ENCODE assay signal across 26 cellular contexts in genomic region chr20:10790013-10790412, GRCh38.
A peak's percentile ranks its signal among the peaks of the same experiment; 100 is the strongest.
DNase-seq lines count a peak whose midpoint lies in the region; ATAC-seq and TF ChIP-seq lines count a peak whose summit lies in the region.
"Had no signal": no experiment of that assay in that cellular context is flagged by ENCODE, and none has a peak within 500 bp of the region (broad histone marks: within the 10 kb centered on the region; RNA-seq: fewer than 3 reads in every experiment).

No MANE protein-coding gene starts in this region.

- peak overlapping the region in 1 of 2 experiments; percentile 53 for H3K23ac ChIP-seq in mesenchymal stem cell (ENCODE audit: low read length in 2 of 2)

- no peak for TF ChIP-seq CTCF in MCF 10A (IDR thresholded peaks at IDR 0.05; ENCODE audit: unreplicated experiment)
- TF ChIP-seq CTCF in breast epithelium (IDR thresholded peaks at IDR 0.05), result no peak

- H2BK15ac ChIP-seq in mesenchymal stem cell (ENCODE audit: low read depth, poor library complexity, severe bottlenecking), result no peak overlapping the region

- H3K9me3 Mint-ChIP-seq in MCF 10A (ENCODE audit: unreplicated experiment), result no peaks in the 10 kb centered on the region
- peaks cover 9% of the 10 kb centered on the region for H3K9me3 Mint-ChIP-seq in stimulated activated memory B cell treated with anti-CD40 and anti-IgM and Interleukin-4, amounts not matched to agents 10 μg/mL and 1 μg/mL and 100 μg/mL, for 72 hours
- H3K9me3 Mint-ChIP-seq: activated CD4-positive, alpha-beta T cell treated with anti-CD3 and anti-CD28 coated beads, Interleukin-2, amount 10 ng/mL, durations not matched to agents 24 days and 14 days; H9 had no signal

- TF ChIP-seq POLR2A in breast epithelium (IDR thresholded peaks at IDR 0.05), result no peak

- H3K36me3 ChIP-seq in breast epithelium (no peaks in the 10 kb centered on the region), mesenchymal stem cell (ENCODE audit: control insufficient read depth in 1 of 2, insufficient read depth in 2 of 2, low read depth in 1 of 2, low read length in 2 of 2) (no peaks in the 10 kb centered on the region)
- H3K36me3 ChIP-seq: esophagus squamous epithelium, MG63 had no signal

- no peak overlapping the region for H4K91ac ChIP-seq in mesenchymal stem cell (ENCODE audit: low read length)

- no peak overlapping the region for H2BK12ac ChIP-seq in mesenchymal stem cell (ENCODE audit: low read length in 2 of 2)

- H3K79me1 ChIP-seq in mesenchymal stem cell (replicated peaks; ENCODE audit: low read length, poor library complexity, severe bottlenecking), result no peaks in the 10 kb centered on the region

- H3K4me1 ChIP-seq in breast epithelium (no peaks in the 10 kb centered on the region), mesenchymal stem cell (ENCODE audit: control insufficient read depth, insufficient read depth, low read depth, low read length) (peaks cover 2% of the 10 kb centered on the region)

- H3K36me3 Mint-ChIP-seq in MCF 10A (ENCODE audit: insufficient read depth, unreplicated experiment), result no peaks in the 10 kb centered on the region
- no peaks in the 10 kb centered on the region for H3K36me3 Mint-ChIP-seq in stimulated activated memory B cell treated with anti-CD40 and anti-IgM and Interleukin-4, amounts not matched to agents 10 μg/mL and 1 μg/mL and 100 μg/mL, for 72 hours

- no peak overlapping the region for H3K27ac ChIP-seq in breast epithelium
- no peak overlapping the region for H3K27ac ChIP-seq in mesenchymal stem cell (ENCODE audit: low read length, poor library complexity, severe bottlenecking)
- H3K27ac ChIP-seq: C4-2B had no signal

- no peak overlapping the region for H2AFZ ChIP-seq in mesenchymal stem cell (ENCODE audit: low read depth, low read length)

- no peak overlapping the region for H3K4ac ChIP-seq in mesenchymal stem cell (ENCODE audit: low read depth in 1 of 2, low read length in 2 of 2)

- no peak overlapping the region for H3K27ac Mint-ChIP-seq in MCF 10A (ENCODE audit: low read depth, unreplicated experiment)
- H3K27ac Mint-ChIP-seq in stimulated activated memory B cell treated with anti-CD40 and anti-IgM and Interleukin-4, amounts not matched to agents 10 μg/mL and 1 μg/mL and 100 μg/mL, for 72 hours, result no peak overlapping the region
- H3K27ac Mint-ChIP-seq: activated CD4-positive, alpha-beta T cell treated with anti-CD3 and anti-CD28 coated beads, Interleukin-2, amount 10 ng/mL, durations not matched to agents 24 days and 14 days had no signal

- no peak overlapping the region for H4K8ac ChIP-seq in mesenchymal stem cell (ENCODE audit: low read length)

- H3K27me3 ChIP-seq in breast epithelium (no peaks in the 10 kb centered on the region), mesenchymal stem cell (ENCODE audit: control insufficient read depth in 1 of 2, insufficient read depth in 1 of 2, low read length in 2 of 2) (peaks cover 0 to 3% of the 10 kb centered on the region in 2 experiments)
- H3K27me3 ChIP-seq: esophagus squamous epithelium had no signal

- H3K4me3 Mint-ChIP-seq in MCF 10A (ENCODE audit: unreplicated experiment), result no peak overlapping the region
- no peak overlapping the region for H3K4me3 Mint-ChIP-seq in stimulated activated memory B cell treated with anti-CD40 and anti-IgM and Interleukin-4, amounts not matched to agents 10 μg/mL and 1 μg/mL and 100 μg/mL, for 72 hours
- H3K4me3 Mint-ChIP-seq: activated CD4-positive, alpha-beta T cell treated with anti-CD3 and anti-CD28 coated beads, Interleukin-2, amount 10 ng/mL, durations not matched to agents 24 days and 14 days; H9 had no signal

- DNase-seq in MCF 10A (ENCODE audit: unreplicated experiment), result peak; percentile 59
- no peak for DNase-seq in breast epithelium (ENCODE audit: low spot score in 2 of 2)
- peak; percentile 3 to 11 for DNase-seq in NOMO-1 (lab: John Stamatoyannopoulos, UW; ENCODE audit: unreplicated experiment in 2 of 2)
- no peak for DNase-seq in mesenchymal stem cell
- DNase-seq in middle frontal gyrus (ENCODE audit: extremely low spot score, low spot score), result no peak
- no peak for DNase-seq in activated gamma-delta T cell treated with Interleukin-2 at 50 U/mL for 16 hours
- DNase-seq: ACHN; activated CD4-positive, alpha-beta T cell treated with anti-CD3 and anti-CD28 coated beads, Interleukin-2, amount 10 ng/mL, durations not matched to agents 24 days and 14 days; activated CD8-positive, alpha-beta memory T cell treated with anti-CD3 and anti-CD28 coated beads, Interleukin-2, amount 50 U/mL, for 4 hours; activated gamma-delta T cell; amniotic stem cell; caudate nucleus; DMS 273 treated with DMSO at 0.1 percent for 48 hours; esophagus squamous epithelium; H9; IMR-90; MG63; NCI-H2171; NK-92 treated with Interleukin-12 subunit alpha and Interleukin-12 subunit beta, amount 100 ng/mL, for 24 hours; RPMI8226; stimulated activated CD4-positive, alpha-beta T cell treated with anti-CD3 and anti-CD28 coated beads, Interleukin-12 subunit alpha, Interleukin-12 subunit beta, amount 100 ng/mL, for 4 hours; stimulated activated CD8-positive, alpha-beta memory T cell treated with anti-CD3 and anti-CD28 coated beads, Interleukin-4, amount 100 ng/mL, for 48 hours had no signal

- H3K4me3 ChIP-seq in breast epithelium, result no peak overlapping the region
- no peak overlapping the region for H3K4me3 ChIP-seq in mesenchymal stem cell (ENCODE audit: insufficient read depth in 1 of 2, low read depth in 1 of 2, low read length in 2 of 2)
- H3K4me3 ChIP-seq: esophagus squamous epithelium, MG63 had no signal

- no peak overlapping the region for H3K18ac ChIP-seq in mesenchymal stem cell (ENCODE audit: low read depth in 1 of 2, low read length in 2 of 2)

- WGBS in mesenchymal stem cell, result 95% methylated on average over 8 of the region's 8 CpGs

- intact Hi-C loops in MCF 10A (cut with micrococcal nuclease), result no loop called here
- intact Hi-C loops in breast epithelium (cut with DNase I; ENCODE audit: low total_unique reads), result no loop called here

- no peak overlapping the region for H2BK5ac ChIP-seq in mesenchymal stem cell (ENCODE audit: low read depth, low read length, poor library complexity, severe bottlenecking)

- H3K14ac ChIP-seq in mesenchymal stem cell (ENCODE audit: low read length in 2 of 2), result no peak overlapping the region

- no peak overlapping the region for H3K9ac ChIP-seq in mesenchymal stem cell (ENCODE audit: low read length)

- H3K4me1 Mint-ChIP-seq in MCF 10A (ENCODE audit: insufficient read depth, unreplicated experiment), result peaks cover 12% of the 10 kb centered on the region
- no peaks in the 10 kb centered on the region for H3K4me1 Mint-ChIP-seq in stimulated activated memory B cell treated with anti-CD40 and anti-IgM and Interleukin-4, amounts not matched to agents 10 μg/mL and 1 μg/mL and 100 μg/mL, for 72 hours
- H3K4me1 Mint-ChIP-seq: activated CD4-positive, alpha-beta T cell treated with anti-CD3 and anti-CD28 coated beads, Interleukin-2, amount 10 ng/mL, durations not matched to agents 24 days and 14 days had no signal

- H2AK5ac ChIP-seq in mesenchymal stem cell (ENCODE audit: low read length, severe bottlenecking), result no peak overlapping the region

- H3K9me3 ChIP-seq in breast epithelium, result no peaks in the 10 kb centered on the region
- H3K9me3 ChIP-seq in mesenchymal stem cell (ENCODE audit: control insufficient read depth, low read length), result no peaks in the 10 kb centered on the region
- H3K9me3 ChIP-seq: esophagus squamous epithelium, MG63 had no signal

- BruUV-seq in MCF 10A (replicated peaks; lab: Mats Ljungman, UMichigan), result no TSS peak

- POLR2A ChIA-PET in MCF 10A (lab: Yijun Ruan, JAX), result interaction anchor here (1.1 to 1.4 kb wide), 3 partner anchors 26 to 119 kb away, joined by 3 to 4 read pairs (median 3); no protein-coding TSS in a partner anchor

- H2BK120ac ChIP-seq in mesenchymal stem cell (ENCODE audit: low read depth, low read length), result no peak overlapping the region

- no peak overlapping the region for H3K4me2 ChIP-seq in mesenchymal stem cell (ENCODE audit: low read length, poor library complexity, severe bottlenecking)

- peak; percentile 77 for ATAC-seq in esophagus mucosa
- ATAC-seq in stimulated activated memory B cell treated with anti-CD40 and anti-IgM and Interleukin-4, amounts not matched to agents 10 μg/mL and 1 μg/mL and 100 μg/mL, for 72 hours, result no peak
- ATAC-seq: left lobe of liver had no signal

- H3K27me3 Mint-ChIP-seq in MCF 10A (ENCODE audit: insufficient read depth, unreplicated experiment), result no peaks in the 10 kb centered on the region
- H3K27me3 Mint-ChIP-seq in stimulated activated memory B cell treated with anti-CD40 and anti-IgM and Interleukin-4, amounts not matched to agents 10 μg/mL and 1 μg/mL and 100 μg/mL, for 72 hours, result no peaks in the 10 kb centered on the region
- H3K27me3 Mint-ChIP-seq: activated CD4-positive, alpha-beta T cell treated with anti-CD3 and anti-CD28 coated beads, Interleukin-2, amount 10 ng/mL, durations not matched to agents 24 days and 14 days had no signal

- CTCF ChIA-PET in MCF 10A (lab: Yijun Ruan, JAX), result interaction anchor here (0.6 to 0.7 kb wide), 2 partner anchors 96 to 116 kb away, joined by 3 to 4 read pairs; partner anchors contain the start of gene JAG1

Comparison
In these comparisons a context has a peak if more than half of its experiments do, and no peak if none do; other contexts are left out.
1. DNase-seq: peak in MCF 10A (single experiment) and NOMO-1 (2 of 2); none in breast epithelium (0 of 2), mesenchymal stem cell (single experiment), middle frontal gyrus (single experiment) and activated gamma-delta T cell treated with Interleukin-2 at 50 U/mL for 16 hours (single experiment).